Comparison of ENCODE assay signal across 8 cellular contexts in the genomic region with DNA sequence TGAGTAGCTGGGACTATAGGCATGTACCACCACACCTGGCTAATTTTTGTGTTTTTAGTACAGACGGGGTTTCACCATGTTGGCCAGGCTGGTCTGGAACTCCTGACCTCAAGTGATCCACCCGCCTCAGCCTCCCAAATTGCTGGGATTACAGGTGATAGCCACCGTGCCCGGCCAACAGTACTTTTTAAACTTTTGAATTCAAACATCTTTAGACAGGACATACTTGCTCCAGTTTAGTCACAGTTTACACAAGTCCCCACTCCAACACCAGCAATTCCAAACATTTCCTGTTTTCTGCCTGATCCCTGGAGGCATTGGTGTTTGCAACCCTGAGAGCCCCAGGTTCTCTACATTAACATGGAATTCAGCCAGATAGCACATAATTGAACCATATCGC. TPM values are rescaled to one million over a fixed set of nuclear protein-coding genes. Genes with fewer than 3 reads are reported as not detected.
DNase-seq lines count a peak whose midpoint lies in the region; ATAC-seq and TF ChIP-seq lines count a peak whose summit lies in the region.
"Not testable (repeated sequence)": the region's sequence is repeated elsewhere in the genome, so short reads cannot be mapped to it uniquely, and the experiment has no call there.

No MANE protein-coding gene starts in this region.

- peak overlapping the region; percentile 52 to 62 for H3K27ac ChIP-seq in ascending aorta
- not testable (repeated sequence) for H3K27ac ChIP-seq in lower lobe of right lung

- H3K36me3 ChIP-seq in ascending aorta (peaks cover 16 to 25% of the 10 kb centered on the region in 2 donors), lower lobe of right lung (peaks cover 46% of the 10 kb centered on the region)

- H3K9me3 ChIP-seq in ascending aorta, lower lobe of right lung: not testable (repeated sequence)

- CTCF ChIA-PET in AG04449 (lab: Yijun Ruan, JAX): interaction anchor here (0.8 kb wide), 1 partner anchor 44 kb away, joined by 4 read pairs; no protein-coding TSS in a partner anchor

- not testable (repeated sequence) for H3K4me3 ChIP-seq in AG04449 (ENCODE audit: low read depth, low read length); ascending aorta; fibroblast of villous mesenchyme (ENCODE audit: low read depth, low read length); lower lobe of right lung

- POLR2A ChIA-PET in AG04449 (lab: Yijun Ruan, JAX): interaction anchor here (0.7 kb wide), 1 partner anchor 19 kb away, joined by 3 read pairs; no protein-coding TSS in a partner anchor

- intact Hi-C loops in ascending aorta (cut with DNase I); lower lobe of right lung (cut with DNase I): not testable (repeated sequence)

- peaks cover 3 to 29% of the 10 kb centered on the region in 2 donors for H3K4me1 ChIP-seq in ascending aorta
- H3K4me1 ChIP-seq in lower lobe of right lung: not testable (repeated sequence)

- DNase-seq in AG04449 (ENCODE audit: low read depth, low spot score): peak; percentile 37
- DNase-seq in GM03348 (ENCODE audit: low spot score): peak; percentile 8
- DNase-seq in NCI-H226: peak; percentile 16
- not testable (repeated sequence) for DNase-seq in ascending aorta (ENCODE audit: low spot score in 2 of 2); lower lobe of right lung
- peak; percentile 89 for DNase-seq in dermis blood vessel endothelial cell
- DNase-seq in fibroblast of villous mesenchyme (ENCODE audit: low read depth): peak; percentile 37
- DNase-seq in pulmonary artery endothelial cell (ENCODE audit: low read depth, low spot score): peak; percentile 69

- not testable (repeated sequence) for H3K27me3 ChIP-seq in ascending aorta; lower lobe of right lung (ENCODE audit: low read depth)

- not testable (repeated sequence) for TF ChIP-seq CTCF in AG04449 (IDR thresholded peaks at IDR 0.05; ENCODE audit: insufficient read depth, low read length, missing control alignments); ascending aorta (IDR thresholded peaks at IDR 0.05); fibroblast of villous mesenchyme (IDR thresholded peaks at IDR 0.05; ENCODE audit: insufficient read depth, low read depth, low read length); lower lobe of right lung (IDR thresholded peaks at IDR 0.05)

- ATAC-seq in lower lobe of right lung: peak; percentile 56 to 80

RNA-seq across cellular contexts. Expression of a gene that starts 40.0 kb away (rescaled TPM):
- total RNA-seq in ascending aorta: 54.1 TPM
- total RNA-seq in dermis blood vessel endothelial cell: 90.2 and 100 TPM in 2 replicates
- total RNA-seq in fibroblast of villous mesenchyme: 86.7 and 96.7 TPM in 2 replicates
- total RNA-seq in lower lobe of right lung: 63.2 TPM
- total RNA-seq in pulmonary artery endothelial cell: 85.0 and 86.1 TPM in 2 replicates
